Comparison of ENCODE assay signal across 10 cellular contexts in genomic region chr14:24679248-24680085, GRCh38. TPM values are rescaled to one million over a fixed set of nuclear protein-coding genes. Genes with fewer than 3 reads are reported as not detected.
A peak's percentile ranks its signal among the peaks of the same experiment; 100 is the strongest.
DNase-seq lines count a peak whose midpoint lies in the region; ATAC-seq and TF ChIP-seq lines count a peak whose summit lies in the region.
"Had no signal": no experiment of that assay in that cellular context is flagged by ENCODE, and none has a peak within 500 bp of the region (broad histone marks: within the 10 kb centered on the region; RNA-seq: fewer than 3 reads in every experiment).

No MANE protein-coding gene starts in this region.

- H3K9me2 ChIP-seq in OCI-LY1 (ENCODE audit: low read depth, low read length) = no peaks in the 10 kb centered on the region

- TF ChIP-seq CTCF in OCI-LY1 (IDR thresholded peaks at IDR 0.05; ENCODE audit: low read length) (0 out of 2 replicates have a peak, but pooled peaks have one; percentile 6), neural progenitor cell (IDR thresholded peaks at IDR 0.05) (no peak), esophagus squamous epithelium (IDR thresholded peaks at IDR 0.05) (no peak)

- peaks cover 5% of the 10 kb centered on the region; the same call in 1 of the 2 replicates for H3K27me3 ChIP-seq in OCI-LY1 (ENCODE audit: insufficient read depth, low read length)
- peaks cover 23% of the 10 kb centered on the region for H3K27me3 ChIP-seq in neural progenitor cell
- peaks cover 0 to 2% (median 0%) of the 10 kb centered on the region in 4 donors for H3K27me3 ChIP-seq in esophagus squamous epithelium
- H3K27me3 ChIP-seq: ovary had no signal

- intact Hi-C loops in esophagus squamous epithelium (cut with DNase I) = loop anchor here (10.0 kb wide), 1 partner anchor 75 kb away; the partner anchor contains the start of gene GZMH

- no peaks in the 10 kb centered on the region for H3K9me3 ChIP-seq in OCI-LY1 (ENCODE audit: low read length)
- no peaks in the 10 kb centered on the region for H3K9me3 ChIP-seq in neural progenitor cell (ENCODE audit: low read depth)
- H3K9me3 ChIP-seq in esophagus squamous epithelium = no peaks in the 10 kb centered on the region
- H3K9me3 ChIP-seq: ovary had no signal

- no peaks in the 10 kb centered on the region for H3K36me3 Mint-ChIP-seq in activated T-cell treated with anti-CD3 and anti-CD28 coated beads, Interleukin-2, amount 50 U/mL, for 4 hours (ENCODE audit: insufficient read depth)
- peaks cover 7% of the 10 kb centered on the region for H3K36me3 Mint-ChIP-seq in central memory CD8-positive, alpha-beta T cell (ENCODE audit: insufficient read depth)
- H3K36me3 Mint-ChIP-seq in neural progenitor cell = no peaks in the 10 kb centered on the region

- 42 to 61% methylated on average over 12 of the region's 12 CpGs for WGBS in esophagus squamous epithelium, 2 donors

- DNase-seq in activated T-cell treated with anti-CD3 and anti-CD28 coated beads, Interleukin-2, amount 50 U/mL, for 4 hours = no peak
- no peak for DNase-seq in activated T-cell treated with anti-CD3 and anti-CD28 coated beads, Interleukin-2, amount 50 U/mL, for 48 hours
- no peak for DNase-seq in central memory CD8-positive, alpha-beta T cell (ENCODE audit: low spot score in 2 of 2)
- DNase-seq in neural progenitor cell (ENCODE audit: low spot score) = no peak
- DNase-seq in esophagus squamous epithelium (lab: John Stamatoyannopoulos, UW) = no peak
- DNase-seq in GM19240 (ENCODE audit: insufficient read length, low spot score) = no peak

- H3K4me2 ChIP-seq in OCI-LY1 (ENCODE audit: low read length) (no peak overlapping the region), neural progenitor cell (no peak overlapping the region)

- no peaks in the 10 kb centered on the region for H3K36me3 ChIP-seq in OCI-LY1 (ENCODE audit: insufficient read depth, low read length)
- H3K36me3 ChIP-seq in neural progenitor cell = no peaks in the 10 kb centered on the region
- H3K36me3 ChIP-seq in esophagus squamous epithelium = no peaks in the 10 kb centered on the region
- H3K36me3 ChIP-seq: ovary had no signal

- H3K4me1 Mint-ChIP-seq in activated T-cell treated with anti-CD3 and anti-CD28 coated beads, Interleukin-2, amount 50 U/mL, for 4 hours (ENCODE audit: low read depth) = peaks cover 55% of the 10 kb centered on the region
- H3K4me1 Mint-ChIP-seq in central memory CD8-positive, alpha-beta T cell = peaks cover 60% of the 10 kb centered on the region
- peaks cover 4% of the 10 kb centered on the region for H3K4me1 Mint-ChIP-seq in neural progenitor cell

- H4K20me1 ChIP-seq in OCI-LY1 (ENCODE audit: insufficient read depth, low read length) = no peaks in the 10 kb centered on the region
- H4K20me1 ChIP-seq in neural progenitor cell (ENCODE audit: low read depth) = no peaks in the 10 kb centered on the region

- H3K27ac Mint-ChIP-seq in central memory CD8-positive, alpha-beta T cell (ENCODE audit: low read depth) = peak overlapping the region; percentile 98
- H3K27ac Mint-ChIP-seq in neural progenitor cell = no peak overlapping the region

- H2AFZ ChIP-seq in OCI-LY1 (ENCODE audit: low read length) (no peak overlapping the region), neural progenitor cell (replicated peaks) (peak overlapping the region; percentile 0)

- TF ChIP-seq POLR2A in esophagus squamous epithelium (IDR thresholded peaks at IDR 0.05) = no peak

- no peaks in the 10 kb centered on the region for H3K9me3 Mint-ChIP-seq in activated T-cell treated with anti-CD3 and anti-CD28 coated beads, Interleukin-2, amount 50 U/mL, for 4 hours
- no peaks in the 10 kb centered on the region for H3K9me3 Mint-ChIP-seq in central memory CD8-positive, alpha-beta T cell
- no peaks in the 10 kb centered on the region for H3K9me3 Mint-ChIP-seq in neural progenitor cell

- H3K9ac ChIP-seq in OCI-LY1 (ENCODE audit: low read length) = no peak overlapping the region
- H3K9ac ChIP-seq in neural progenitor cell = no peak overlapping the region

- H3K27ac ChIP-seq in OCI-LY1 (ENCODE audit: low read depth, low read length, poor library complexity, severe bottlenecking) = no peak overlapping the region
- H3K27ac ChIP-seq in neural progenitor cell = no peak overlapping the region
- peak overlapping the region in 1 of 4 donors; percentile 40 for H3K27ac ChIP-seq in esophagus squamous epithelium
- H3K27ac ChIP-seq: ovary had no signal

- no peaks in the 10 kb centered on the region for H3F3A ChIP-seq in OCI-LY1 (ENCODE audit: insufficient read depth, low read length)
- H3F3A ChIP-seq in neural progenitor cell (ENCODE audit: low read depth) = no peaks in the 10 kb centered on the region

- no peaks in the 10 kb centered on the region for H3K27me3 Mint-ChIP-seq in activated T-cell treated with anti-CD3 and anti-CD28 coated beads, Interleukin-2, amount 50 U/mL, for 4 hours (ENCODE audit: low read depth)
- no peaks in the 10 kb centered on the region for H3K27me3 Mint-ChIP-seq in central memory CD8-positive, alpha-beta T cell
- H3K27me3 Mint-ChIP-seq in neural progenitor cell (ENCODE audit: insufficient read depth, low read depth) = peaks cover 3% of the 10 kb centered on the region

- peak overlapping the region; percentile 80 for H3K4me3 Mint-ChIP-seq in activated T-cell treated with anti-CD3 and anti-CD28 coated beads, Interleukin-2, amount 50 U/mL, for 4 hours
- peak overlapping the region; percentile 85 for H3K4me3 Mint-ChIP-seq in central memory CD8-positive, alpha-beta T cell
- H3K4me3 Mint-ChIP-seq in neural progenitor cell = no peak overlapping the region

- no peak overlapping the region for H3K4me3 ChIP-seq in OCI-LY1 (ENCODE audit: low read depth, low read length, poor library complexity, severe bottlenecking)
- no peak overlapping the region for H3K4me3 ChIP-seq in neural progenitor cell
- H3K4me3 ChIP-seq in esophagus squamous epithelium = no peak overlapping the region

- ATAC-seq in activated T-cell treated with anti-CD3 and anti-CD28 coated beads, Interleukin-2, amount 50 U/mL, for 4 hours = no peak
- peak; percentile 75 for ATAC-seq in central memory CD8-positive, alpha-beta T cell (replicated peaks; ENCODE audit: extremely low read depth, poor library complexity, severe bottlenecking)
- ATAC-seq in HG03108 (IDR thresholded peaks at IDR 0.05; ENCODE audit: unreplicated experiment) = no peak

- H3K4me1 ChIP-seq in OCI-LY1 (ENCODE audit: insufficient read depth, low read length, severe bottlenecking) (peaks cover 3% of the 10 kb centered on the region), neural progenitor cell (no peaks in the 10 kb centered on the region), esophagus squamous epithelium (peaks cover 0 to 39% (median 16%) of the 10 kb centered on the region in 3 donors)

- H3K79me2 ChIP-seq in OCI-LY1 (ENCODE audit: insufficient read depth, low read length) (no peaks in the 10 kb centered on the region), neural progenitor cell (ENCODE audit: low read depth) (no peaks in the 10 kb centered on the region)

RNA-seq across cellular contexts. Expression of gene GZMB, which starts 45.5 kb away (rescaled TPM):
- total RNA-seq in activated T-cell treated with anti-CD3 and anti-CD28 coated beads, Interleukin-2, amount 50 U/mL, for 4 hours = 1,000 to 10,000 TPM; 1,078 to 3,056 (median 1,179) TPM
- not detected in 2 replicates for total RNA-seq in neural progenitor cell (ENCODE audit: low replicate concordance)
- total RNA-seq in esophagus squamous epithelium = 1 to 10 TPM in 3 of 4 donors, under 1 TPM in 1; 0.99 to 8.5 (median 6.1) TPM
- total RNA-seq: frontal cortex had no signal

Comparison
In these comparisons a context has a peak if more than half of its experiments do, and no peak if none do; other contexts are left out.
1. RNA of gene GZMB, which starts 45.5 kb away (total RNA-seq): 1,078 to 3,056 TPM in activated T-cell treated with anti-CD3 and anti-CD28 coated beads, Interleukin-2, amount 50 U/mL, for 4 hours; 0.99 to 8.5 TPM in esophagus squamous epithelium and not detected in neural progenitor cell; every median in the first group is over 100 times any median in the second.